8 cellular contexts compared by ENCODE assay signal in genomic region chr3:113275876-113276580, GRCh38.
DNase-seq lines count a peak whose midpoint lies in the region; ATAC-seq and TF ChIP-seq lines count a peak whose summit lies in the region.

No MANE protein-coding gene starts in this region.

- H2AFZ ChIP-seq in mammary epithelial cell (ENCODE audit: low read depth, low read length), result peak overlapping the region; percentile 87

- POLR2A ChIA-PET in activated CD4-positive, alpha-beta T cell treated with anti-CD3 and anti-CD28 coated beads, Interleukin-2, amount 10 ng/mL, durations not matched to agents 7 days and 5 days (lab: Charles Lee), result no interaction called here

- peak overlapping the region; percentile 32 for H3K9ac ChIP-seq in mammary epithelial cell (ENCODE audit: insufficient read depth, low read length)

- no peaks in the 10 kb centered on the region for H3K27me3 Mint-ChIP-seq in activated CD4-positive, alpha-beta T cell treated with anti-CD3 and anti-CD28 coated beads, Interleukin-2, amount 10 ng/mL, durations not matched to agents 7 days and 5 days

- H3K9me3 Mint-ChIP-seq in activated CD4-positive, alpha-beta T cell treated with anti-CD3 and anti-CD28 coated beads, Interleukin-2, amount 10 ng/mL, durations not matched to agents 7 days and 5 days, result no peaks in the 10 kb centered on the region

- peak overlapping the region; percentile 4 for H3K27ac ChIP-seq in mammary epithelial cell (ENCODE audit: insufficient read depth, low read depth, low read length)
- peak overlapping the region; percentile 76 for H3K27ac ChIP-seq in layer of hippocampus (ENCODE audit: low read depth, low read length)
- H3K27ac ChIP-seq in substantia nigra (ENCODE audit: low read depth, low read length, poor library complexity, severe bottlenecking), result peak overlapping the region; percentile 18

- H3K36me3 ChIP-seq in mammary epithelial cell (ENCODE audit: insufficient read depth, low read length), result no peaks in the 10 kb centered on the region

- peak; percentile 40 for ATAC-seq in HG02884 (IDR thresholded peaks at IDR 0.05; ENCODE audit: unreplicated experiment)

- no peak for DNase-seq in activated CD4-positive, alpha-beta T cell treated with anti-CD3 and anti-CD28 coated beads, Interleukin-2, amount 10 ng/mL, durations not matched to agents 7 days and 5 days
- DNase-seq in activated CD4-positive, alpha-beta T cell treated with anti-CD3 and anti-CD28 coated beads, Interleukin-2, amount 50 U/mL, for 48 hours, result no peak
- DNase-seq in NCI-H524 treated with DMSO at 0.1 percent for 48 hours (lab: John Stamatoyannopoulos, UW) (peak; percentile 60), mammary epithelial cell (peak; percentile 70), substantia nigra (lab: John Stamatoyannopoulos, UW) (peak in 29 of 49 donors; percentile 17 to 68 (median 43)), OCI-M2 (lab: John Stamatoyannopoulos, UW; ENCODE audit: unreplicated experiment) (no peak)

- peaks cover 7% of the 10 kb centered on the region for H3K4me1 Mint-ChIP-seq in activated CD4-positive, alpha-beta T cell treated with anti-CD3 and anti-CD28 coated beads, Interleukin-2, amount 10 ng/mL, durations not matched to agents 7 days and 5 days

- H3K4me3 ChIP-seq in mammary epithelial cell (replicated peaks in 1 of 3; ENCODE audit: insufficient read depth in 1 of 3, low read depth in 2 of 3, low read length in 3 of 3), result peak overlapping the region in 1 of 3 experiments; percentile 20

- H3K79me2 ChIP-seq in mammary epithelial cell (ENCODE audit: insufficient read depth, low read length), result no peaks in the 10 kb centered on the region

- intact Hi-C loops in mammary epithelial cell (cut with micrococcal nuclease), result loop anchor here (1.0 to 2.0 kb wide), 2 partner anchors 45 to 65 kb away; partner anchors contain the start of gene BOC

- CTCF ChIA-PET in activated CD4-positive, alpha-beta T cell treated with anti-CD3 and anti-CD28 coated beads, Interleukin-2, amount 10 ng/mL, durations not matched to agents 7 days and 5 days (lab: Charles Lee), result no interaction called here
- CTCF ChIA-PET in mammary epithelial cell (lab: Charles Lee; ENCODE audit: low non-redundant PET), result no interaction called here

- H3K9me3 ChIP-seq in mammary epithelial cell (replicated peaks; ENCODE audit: insufficient read depth, low read length), result no peaks in the 10 kb centered on the region

- no peaks in the 10 kb centered on the region for H3K36me3 Mint-ChIP-seq in activated CD4-positive, alpha-beta T cell treated with anti-CD3 and anti-CD28 coated beads, Interleukin-2, amount 10 ng/mL, durations not matched to agents 7 days and 5 days (ENCODE audit: low read depth)

- peak overlapping the region; percentile 45 for H3K4me3 Mint-ChIP-seq in activated CD4-positive, alpha-beta T cell treated with anti-CD3 and anti-CD28 coated beads, Interleukin-2, amount 10 ng/mL, durations not matched to agents 7 days and 5 days

- H3K4me2 ChIP-seq in mammary epithelial cell (ENCODE audit: insufficient read depth, low read depth, low read length), result peak overlapping the region; percentile 79

- TF ChIP-seq CTCF in mammary epithelial cell (conservative IDR thresholded peaks at IDR 0.05 in 1 of 2, IDR thresholded peaks at IDR 0.05 in 1 of 2; ENCODE audit: extremely low read depth in 1 of 2, insufficient read depth in 1 of 2, low read depth in 1 of 2, low read length in 2 of 2), result peak; percentile 14 to 21

- 25% methylated on average over 12 of the region's 14 CpGs for WGBS in mammary epithelial cell (ENCODE audit: low coverage, missing lambda C conversion rate)

- no TSS peak for BruUV-seq in mammary epithelial cell (replicated peaks; lab: Mats Ljungman, UMichigan)

- peak overlapping the region; percentile 73 for H3K27ac Mint-ChIP-seq in activated CD4-positive, alpha-beta T cell treated with anti-CD3 and anti-CD28 coated beads, Interleukin-2, amount 10 ng/mL, durations not matched to agents 7 days and 5 days

- peaks cover 17% of the 10 kb centered on the region for H3K4me1 ChIP-seq in mammary epithelial cell (ENCODE audit: insufficient read depth, low read length)

- H3K27me3 ChIP-seq in mammary epithelial cell (ENCODE audit: insufficient read depth, low read length), result no peaks in the 10 kb centered on the region
- no peaks in the 10 kb centered on the region for H3K27me3 ChIP-seq in layer of hippocampus (ENCODE audit: control insufficient read depth, insufficient read depth, low read length)

- in situ Hi-C loops in mammary epithelial cell (cut with MboI; ENCODE audit: low sequenced_read_pairs in 2 of 2), result loop anchor here in 1 of 2 donors (25.0 kb wide), 1 partner anchor 639 kb away; the partner anchor contains the start of gene CCDC80

- dilution Hi-C loops in mammary epithelial cell (cut with HindIII; ENCODE audit: low sequenced_read_pairs), result no loop called here

- H4K20me1 ChIP-seq in mammary epithelial cell (ENCODE audit: insufficient read depth, low read length), result no peaks in the 10 kb centered on the region

Comparison
In these comparisons a context has a peak if more than half of its experiments do, and no peak if none do; other contexts are left out.
1. DNase-seq: peak in NCI-H524 treated with DMSO at 0.1 percent for 48 hours (single experiment), mammary epithelial cell (single experiment) and substantia nigra (29 of 49); none in activated CD4-positive, alpha-beta T cell treated with anti-CD3 and anti-CD28 coated beads, Interleukin-2, amount 10 ng/mL, durations not matched to agents 7 days and 5 days (single experiment), activated CD4-positive, alpha-beta T cell treated with anti-CD3 and anti-CD28 coated beads, Interleukin-2, amount 50 U/mL, for 48 hours (0 of 2) and OCI-M2 (single experiment).
2. H3K27ac ChIP-seq: peak in every context shown above with its lines; median percentile 76 in layer of hippocampus; 18 in substantia nigra; 4 in mammary epithelial cell.